In the genomic region with DNA sequence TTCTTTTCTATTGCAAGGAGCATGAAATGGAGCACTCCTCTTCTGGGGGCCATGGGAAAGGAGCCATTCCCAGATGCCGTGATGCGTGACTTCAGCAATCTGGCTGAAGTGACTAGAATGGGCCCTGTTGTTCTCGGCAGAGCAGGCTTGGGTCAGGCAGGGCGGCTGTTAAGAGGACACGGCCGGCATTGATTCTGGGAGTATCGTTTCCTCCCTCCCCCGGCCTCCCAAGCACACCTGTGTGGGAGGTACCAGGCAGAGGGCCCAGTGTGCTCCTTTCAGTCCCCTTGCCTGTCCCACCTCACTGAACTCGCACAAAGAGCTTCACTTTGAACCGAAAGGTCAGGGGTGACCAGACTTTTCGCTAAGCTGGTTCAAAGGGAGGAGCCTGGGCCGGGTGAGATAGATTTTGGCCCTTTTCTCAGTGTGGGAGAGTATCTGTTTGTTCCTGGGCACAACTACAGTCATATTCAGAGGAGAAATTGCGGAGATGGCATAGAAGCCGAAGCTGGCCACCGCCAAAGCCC, we compare ENCODE assay signal across 19 cellular contexts.
DNase-seq lines count a peak whose midpoint lies in the region; ATAC-seq, FAIRE-seq and TF ChIP-seq lines count a peak whose summit lies in the region.
"Had no signal": no experiment of that assay in that cellular context is flagged by ENCODE, and none has a peak within 500 bp of the region (broad histone marks: within the 10 kb centered on the region; RNA-seq: fewer than 3 reads in every experiment).

No MANE protein-coding gene starts in this region.

- H3K9ac ChIP-seq in GM12878 (ENCODE audit: control insufficient read depth, insufficient read depth, low read length) (no peak overlapping the region), neural progenitor cell (no peak overlapping the region), skeletal muscle satellite cell (ENCODE audit: low read depth, low read length) (peak overlapping the region; percentile 61)

- RAD21 ChIA-PET in GM12878 (lab: Charles Lee; ENCODE audit: unreplicated experiment): no interaction called here

- DNase-seq in GM12878 (ENCODE audit: low read depth, low spot score) (no peak), medulla oblongata (ENCODE audit: extremely low spot score) (peak; percentile 15), neural progenitor cell (ENCODE audit: low spot score) (peak; percentile 34), SHP77 treated with DMSO at 0.1 percent for 48 hours (lab: John Stamatoyannopoulos, UW) (no peak), brain microvascular endothelial cell (no peak)
- DNase-seq in naive thymus-derived CD4-positive, alpha-beta T cell: no peak
- DNase-seq: BE2C; CD4-positive, alpha-beta memory T cell; DND-41; GDM1 had no signal

- H3K4me2 ChIP-seq in GM12878 (ENCODE audit: control insufficient read depth, insufficient read depth) (no peak overlapping the region), neural progenitor cell (no peak overlapping the region), skeletal muscle satellite cell (ENCODE audit: low read length) (no peak overlapping the region)
- H3K4me2 ChIP-seq: A549 had no signal

- peaks cover 41% of the 10 kb centered on the region for H3K4me1 Mint-ChIP-seq in neural progenitor cell
- peaks cover 0 to 1% (median 0%) of the 10 kb centered on the region in 7 donors for H3K4me1 Mint-ChIP-seq in naive thymus-derived CD4-positive, alpha-beta T cell
- H3K4me1 Mint-ChIP-seq: CD4-positive, alpha-beta memory T cell had no signal

- peaks cover 5% of the 10 kb centered on the region for H3K27me3 Mint-ChIP-seq in neural progenitor cell (ENCODE audit: insufficient read depth, low read depth)
- H3K27me3 Mint-ChIP-seq in naive thymus-derived CD4-positive, alpha-beta T cell: peaks cover 0 to 8% (median 2%) of the 10 kb centered on the region in 5 donors

- ATAC-seq in GM12878 (peak; percentile 46), GM18870 (IDR thresholded peaks at IDR 0.05; ENCODE audit: unreplicated experiment) (no peak)
- no peak for ATAC-seq in naive thymus-derived CD4-positive, alpha-beta T cell
- ATAC-seq: A549, HepG2 had no signal

- TF ChIP-seq CTCF in GM12878 (IDR thresholded peaks at IDR 0.05 in 2 of 3, conservative IDR thresholded peaks at IDR 0.05 in 1 of 3; ENCODE audit: control insufficient read depth in 2 of 3, extremely low read depth in 1 of 3, insufficient read depth in 1 of 3, low read depth in 3 of 3, low read length in 3 of 3) (no peak), neural progenitor cell (IDR thresholded peaks at IDR 0.05) (no peak), brain microvascular endothelial cell (IDR thresholded peaks at IDR 0.05; ENCODE audit: low read depth, low read length, missing control alignments) (no peak)

- TF ChIP-seq RAD21 in GM12878 (IDR thresholded peaks at IDR 0.05; ENCODE audit: insufficient read depth, low read depth, low read length): no peak

- H3K4me3 Mint-ChIP-seq in neural progenitor cell: no peak overlapping the region
- H3K4me3 Mint-ChIP-seq in naive thymus-derived CD4-positive, alpha-beta T cell: no peak overlapping the region
- H3K4me3 Mint-ChIP-seq: CD4-positive, alpha-beta memory T cell had no signal

- H3K9me3 Mint-ChIP-seq in neural progenitor cell: no peaks in the 10 kb centered on the region
- no peaks in the 10 kb centered on the region for H3K9me3 Mint-ChIP-seq in naive thymus-derived CD4-positive, alpha-beta T cell

- no peaks in the 10 kb centered on the region for H3K36me3 Mint-ChIP-seq in neural progenitor cell
- peaks cover 0 to 4% (median 0%) of the 10 kb centered on the region in 5 donors for H3K36me3 Mint-ChIP-seq in naive thymus-derived CD4-positive, alpha-beta T cell

- POLR2A ChIA-PET in GM12878 (lab: Charles Lee): no interaction called here
- POLR2A ChIA-PET in naive thymus-derived CD4-positive, alpha-beta T cell (lab: Charles Lee): no interaction called here

- in situ Hi-C loops in GM12878 (cut with MboI): no loop called here
- in situ Hi-C loops in brain microvascular endothelial cell (cut with HindIII; ENCODE audit: low pct_ligation_motif_present, low sequenced_read_pairs): no loop called here

- no peak overlapping the region for H2AFZ ChIP-seq in GM12878 (ENCODE audit: control insufficient read depth, low read depth, low read length)
- no peak overlapping the region for H2AFZ ChIP-seq in neural progenitor cell (replicated peaks)

- CTCF ChIA-PET in GM12878 (lab: Yijun Ruan, JAX): no interaction called here
- CTCF ChIA-PET in naive thymus-derived CD4-positive, alpha-beta T cell (lab: Charles Lee): no interaction called here

- no peak for FAIRE-seq in GM12878 (lab: Jason Lieb, UNC)
- FAIRE-seq: A549, GM18507, H1, HepG2, HTR-8/SVneo had no signal

- no peaks in the 10 kb centered on the region for H3K9me3 ChIP-seq in GM12878 (replicated peaks; ENCODE audit: control insufficient read depth, insufficient read depth, low read length)
- H3K9me3 ChIP-seq in neural progenitor cell (ENCODE audit: low read depth): no peaks in the 10 kb centered on the region
- no peaks in the 10 kb centered on the region for H3K9me3 ChIP-seq in skeletal muscle satellite cell (replicated peaks; ENCODE audit: low read length)
- H3K9me3 ChIP-seq in naive thymus-derived CD4-positive, alpha-beta T cell (ENCODE audit: control insufficient read depth in 2 of 3, low read length in 3 of 3): no peaks in the 10 kb centered on the region
- H3K9me3 ChIP-seq: A549, BE2C, HAP-1 had no signal

- SMC1A ChIA-PET in GM12878 (lab: Charles Lee; ENCODE audit: uncharacterized antibody, unreplicated experiment): no interaction called here

- H4K20me1 ChIP-seq in GM12878 (ENCODE audit: control insufficient read depth, insufficient read depth): no peaks in the 10 kb centered on the region
- no peaks in the 10 kb centered on the region for H4K20me1 ChIP-seq in neural progenitor cell (ENCODE audit: low read depth)

- intact Hi-C loops in GM12878 (cut with micrococcal nuclease; ENCODE audit: unreplicated experiment): no loop called here
- intact Hi-C loops in naive thymus-derived CD4-positive, alpha-beta T cell (cut with micrococcal nuclease): no loop called here

- H3K27ac ChIP-seq in GM12878 (ENCODE audit: control insufficient read depth, insufficient read depth) (no peak overlapping the region), neural progenitor cell (no peak overlapping the region), brain microvascular endothelial cell (no peak overlapping the region)
- no peak overlapping the region for H3K27ac ChIP-seq in naive thymus-derived CD4-positive, alpha-beta T cell (ENCODE audit: low read depth, low read length)
- H3K27ac ChIP-seq: A549, C4-2B had no signal

- no peak for TF ChIP-seq POLR2A in GM12878 (IDR thresholded peaks at IDR 0.05; ENCODE audit: low read depth, low read length)

- H3K79me2 ChIP-seq in GM12878 (ENCODE audit: control insufficient read depth, insufficient read depth, low read length): no peaks in the 10 kb centered on the region
- no peaks in the 10 kb centered on the region for H3K79me2 ChIP-seq in neural progenitor cell (ENCODE audit: low read depth)

- peaks cover 2 to 4% of the 10 kb centered on the region in 2 experiments; a peak in 3 of 4 replicates for H3K27me3 ChIP-seq in GM12878 (replicated peaks in 1 of 2; ENCODE audit: control insufficient read depth in 2 of 2, insufficient read depth in 2 of 2, low read length in 1 of 2)
- no peaks in the 10 kb centered on the region for H3K27me3 ChIP-seq in neural progenitor cell
- H3K27me3 ChIP-seq in skeletal muscle satellite cell (ENCODE audit: control insufficient read depth, insufficient read depth, low read length): no peaks in the 10 kb centered on the region
- no peaks in the 10 kb centered on the region for H3K27me3 ChIP-seq in brain microvascular endothelial cell (replicated peaks)
- no peaks in the 10 kb centered on the region for H3K27me3 ChIP-seq in naive thymus-derived CD4-positive, alpha-beta T cell (ENCODE audit: control insufficient read depth in 2 of 2, insufficient read depth in 2 of 2, low read length in 2 of 2)
- H3K27me3 ChIP-seq: BE2C had no signal

- no peak for TF ChIP-seq EP300 in GM12878 (IDR thresholded peaks at IDR 0.05; ENCODE audit: borderline replicate concordance in 1 of 2, control insufficient read depth in 1 of 2, low read depth in 2 of 2, low read length in 2 of 2)

- H3K4me1 ChIP-seq in GM12878 (ENCODE audit: control insufficient read depth, insufficient read depth, low read length) (no peaks in the 10 kb centered on the region), neural progenitor cell (peaks cover 3% of the 10 kb centered on the region), skeletal muscle satellite cell (ENCODE audit: control insufficient read depth, insufficient read depth, low read length) (peaks cover 24% of the 10 kb centered on the region)
- H3K4me1 ChIP-seq in naive thymus-derived CD4-positive, alpha-beta T cell (ENCODE audit: control insufficient read depth in 2 of 2, insufficient read depth in 2 of 2, low read length in 2 of 2): no peaks in the 10 kb centered on the region
- H3K4me1 ChIP-seq: A549, BE2C, HAP-1 had no signal

- no TSS peak for BruUV-seq in GM12878 (replicated peaks; lab: Mats Ljungman, UMichigan)

- H3K4me3 ChIP-seq in GM12878 (no peak overlapping the region), neural progenitor cell (no peak overlapping the region), skeletal muscle satellite cell (ENCODE audit: low read length) (no peak overlapping the region), brain microvascular endothelial cell (ENCODE audit: low read depth, low read length) (no peak overlapping the region)
- no peak overlapping the region for H3K4me3 ChIP-seq in naive thymus-derived CD4-positive, alpha-beta T cell (ENCODE audit: low read length)
- H3K4me3 ChIP-seq: A549, HAP-1 had no signal

- no peaks in the 10 kb centered on the region for H3F3A ChIP-seq in neural progenitor cell (ENCODE audit: low read depth)

- H3K27ac Mint-ChIP-seq in neural progenitor cell: peak overlapping the region; percentile 37
- no peak overlapping the region for H3K27ac Mint-ChIP-seq in naive thymus-derived CD4-positive, alpha-beta T cell
- H3K27ac Mint-ChIP-seq: CD4-positive, alpha-beta memory T cell had no signal

- H3K36me3 ChIP-seq in GM12878 (ENCODE audit: control insufficient read depth in 2 of 2, insufficient read depth in 2 of 2, low read length in 1 of 2): no peaks in the 10 kb centered on the region
- H3K36me3 ChIP-seq in neural progenitor cell: no peaks in the 10 kb centered on the region
- no peaks in the 10 kb centered on the region for H3K36me3 ChIP-seq in skeletal muscle satellite cell (ENCODE audit: insufficient read depth, low read length)
- no peaks in the 10 kb centered on the region for H3K36me3 ChIP-seq in brain microvascular endothelial cell (replicated peaks)
- H3K36me3 ChIP-seq in naive thymus-derived CD4-positive, alpha-beta T cell (ENCODE audit: control insufficient read depth in 2 of 3, insufficient read depth in 3 of 3, low read length in 3 of 3): no peaks in the 10 kb centered on the region
- H3K36me3 ChIP-seq: BE2C, HAP-1 had no signal

- WGBS in GM12878 (ENCODE audit: insufficient coverage, insufficient replicate concordance, low lambda C conversion rate, missing lambda C conversion rate): 49% methylated on average over 14 of the region's 15 CpGs

TF ChIP-seq in GM12878, 131 proteins besides CTCF, POLR2A, EP300 and RAD21 (continues in another document):
- no peak for TF ChIP-seq ZSCAN29 (IDR thresholded peaks at IDR 0.05)
- TF ChIP-seq ESRRA (IDR thresholded peaks at IDR 0.05; ENCODE audit: low read length): no peak
- peak; percentile 25; the same call in 1 of the 2 replicates for TF ChIP-seq NR2C1 (IDR thresholded peaks at IDR 0.05)
- no peak for TF ChIP-seq MXI1 (IDR thresholded peaks at IDR 0.05; ENCODE audit: low read depth, low read length)

Comparison
In these comparisons a context has a peak if more than half of its experiments do, and no peak if none do; other contexts are left out.
1. DNase-seq: peak in medulla oblongata (single experiment) and neural progenitor cell (single experiment); none in GM12878 (single experiment), SHP77 treated with DMSO at 0.1 percent for 48 hours (single experiment), brain microvascular endothelial cell (single experiment) and naive thymus-derived CD4-positive, alpha-beta T cell (0 of 9).